Comparison of ENCODE assay signal across 33 cellular contexts in genomic region chr9:4424038-4424437, GRCh38.
"Had no signal": no experiment of that assay in that cellular context is flagged by ENCODE, and none has a peak within 500 bp of the region (broad histone marks: within the 10 kb centered on the region; RNA-seq: fewer than 3 reads in every experiment).

No MANE protein-coding gene starts in this region.

- ATAC-seq: activated naive CD4-positive, alpha-beta T cell treated with anti-CD3 and anti-CD28 coated beads, Interleukin-2, amount 50 U/mL, for 72 hours; activated T-cell treated with anti-CD3 and anti-CD28 coated beads, Interleukin-2, amount 50 U/mL, for 72 hours; gastroesophageal sphincter; heart right ventricle; T-helper 17 cell had no signal

- H3K36me3 ChIP-seq: ascending aorta, breast epithelium, cardiac muscle cell, colonic mucosa, esophagus squamous epithelium, gastroesophageal sphincter, heart right ventricle had no signal

- H3K4me1 ChIP-seq: ascending aorta, breast epithelium, colonic mucosa, gastroesophageal sphincter had no signal

- H3K4me3 Mint-ChIP-seq: activated CD4-positive, alpha-beta memory T cell treated with anti-CD3 and anti-CD28 coated beads, Interleukin-2, amount 10 ng/mL, durations not matched to agents 7 days and 5 days; activated CD4-positive, alpha-beta T cell treated with anti-CD3 and anti-CD28 coated beads, Interleukin-2, amount 10 ng/mL, durations not matched to agents 7 days and 5 days; activated naive CD4-positive, alpha-beta T cell treated with anti-CD3 and anti-CD28 coated beads, Interleukin-2, amount 10 ng/mL, durations not matched to agents 7 days and 5 days; activated naive CD8-positive, alpha-beta T cell treated with anti-CD3 and anti-CD28 coated beads, Interleukin-2, amount 10 ng/mL, durations not matched to agents 7 days and 5 days; activated T-cell treated with anti-CD3 and anti-CD28 coated beads, Interleukin-2, amount 50 U/mL, for 24 hours; activated T-cell treated with anti-CD3 and anti-CD28 coated beads, Interleukin-2, amount 50 U/mL, for 72 hours; brain; dendritic cell treated with granulocyte-macrophage colony-stimulating factor and Interleukin-4, amounts not matched to agents 40 ng/mL and 50 ng/mL, for 4 days; endodermal cell; T-helper 17 cell; T-helper 2 cell treated with Interferon-gamma antibody and Interleukin-4, amounts not matched to agents 5 μg/mL and 100 μg/mL, for 36 hours; WTC11 had no signal

- H3K4me3 ChIP-seq: ascending aorta, breast epithelium, cardiac muscle cell, colonic mucosa, dorsolateral prefrontal cortex, esophagus squamous epithelium, gastroesophageal sphincter, heart right ventricle had no signal

- H3K4me1 Mint-ChIP-seq: brain had no signal

- H3K27me3 ChIP-seq: ascending aorta, breast epithelium, cardiac muscle cell, colonic mucosa, dorsolateral prefrontal cortex, esophagus squamous epithelium, gastroesophageal sphincter, heart right ventricle had no signal

- H3K27ac Mint-ChIP-seq: activated CD4-positive, alpha-beta memory T cell treated with anti-CD3 and anti-CD28 coated beads, Interleukin-2, amount 10 ng/mL, durations not matched to agents 7 days and 5 days; activated CD4-positive, alpha-beta T cell treated with anti-CD3 and anti-CD28 coated beads, Interleukin-2, amount 10 ng/mL, durations not matched to agents 7 days and 5 days; activated naive CD4-positive, alpha-beta T cell treated with anti-CD3 and anti-CD28 coated beads, Interleukin-2, amount 10 ng/mL, durations not matched to agents 7 days and 5 days; activated naive CD4-positive, alpha-beta T cell treated with anti-CD3 and anti-CD28 coated beads, Interleukin-2, amount 50 U/mL, for 72 hours; activated naive CD8-positive, alpha-beta T cell treated with anti-CD3 and anti-CD28 coated beads, Interleukin-2, amount 10 ng/mL, durations not matched to agents 7 days and 5 days; activated T-cell treated with anti-CD3 and anti-CD28 coated beads, Interleukin-2, amount 50 U/mL, for 24 hours; activated T-cell treated with anti-CD3 and anti-CD28 coated beads, Interleukin-2, amount 50 U/mL, for 72 hours; brain; dendritic cell treated with granulocyte-macrophage colony-stimulating factor and Interleukin-4, amounts not matched to agents 40 ng/mL and 50 ng/mL, for 4 days; endodermal cell; T-helper 17 cell; T-helper 2 cell treated with Interferon-gamma antibody and Interleukin-4, amounts not matched to agents 5 μg/mL and 100 μg/mL, for 36 hours; WTC11 had no signal

- H3K27me3 Mint-ChIP-seq: activated CD4-positive, alpha-beta memory T cell treated with anti-CD3 and anti-CD28 coated beads, Interleukin-2, amount 10 ng/mL, durations not matched to agents 7 days and 5 days; activated CD4-positive, alpha-beta T cell treated with anti-CD3 and anti-CD28 coated beads, Interleukin-2, amount 10 ng/mL, durations not matched to agents 7 days and 5 days; activated naive CD8-positive, alpha-beta T cell treated with anti-CD3 and anti-CD28 coated beads, Interleukin-2, amount 10 ng/mL, durations not matched to agents 7 days and 5 days; activated T-cell treated with anti-CD3 and anti-CD28 coated beads, Interleukin-2, amount 50 U/mL, for 24 hours had no signal

- DNase-seq: activated CD4-positive, alpha-beta memory T cell treated with anti-CD3 and anti-CD28 coated beads, Interleukin-2, amount 10 ng/mL, durations not matched to agents 7 days and 5 days; activated CD4-positive, alpha-beta T cell treated with anti-CD3 and anti-CD28 coated beads for 1 hour; activated CD4-positive, alpha-beta T cell treated with anti-CD3 and anti-CD28 coated beads for 4 hours; activated CD4-positive, alpha-beta T cell treated with anti-CD3 and anti-CD28 coated beads, Interleukin-2, amount 10 ng/mL, durations not matched to agents 7 days and 5 days; activated CD4-positive, alpha-beta T cell treated with anti-CD3 and anti-CD28 coated beads, Interleukin-2, amount 50 U/mL, for 4 hours; activated CD8-positive, alpha-beta memory T cell treated with anti-CD3 and anti-CD28 coated beads, Interleukin-2, amount 50 U/mL, for 48 hours; activated gamma-delta T cell; activated naive CD4-positive, alpha-beta T cell; activated naive CD4-positive, alpha-beta T cell treated with anti-CD3 and anti-CD28 coated beads, Interleukin-2, amount 10 ng/mL, durations not matched to agents 7 days and 5 days; activated naive CD8-positive, alpha-beta T cell treated with anti-CD3 and anti-CD28 coated beads, Interleukin-2, amount 10 ng/mL, durations not matched to agents 7 days and 5 days; activated T-cell treated with anti-CD3 and anti-CD28 coated beads for 4 hours; activated T-cell treated with anti-CD3 and anti-CD28 coated beads, Interleukin-2, amount 50 U/mL, for 24 hours; activated T-cell treated with anti-CD3 and anti-CD28 coated beads, Interleukin-2, amount 50 U/mL, for 72 hours; central memory CD4-positive, alpha-beta T cell; cerebellar nuclear complex; colonic mucosa; dorsolateral prefrontal cortex; effector memory CD4-positive, alpha-beta T cell; endodermal cell; esophagus squamous epithelium; foreskin melanocyte; heart right ventricle; T-helper 1 cell; T-helper 17 cell had no signal

- H3K9me3 ChIP-seq: ascending aorta, breast epithelium, colonic mucosa, esophagus squamous epithelium, gastroesophageal sphincter, heart right ventricle had no signal

- H3K36me3 Mint-ChIP-seq: activated naive CD4-positive, alpha-beta T cell treated with anti-CD3 and anti-CD28 coated beads, Interleukin-2, amount 10 ng/mL, durations not matched to agents 7 days and 5 days; activated naive CD4-positive, alpha-beta T cell treated with anti-CD3 and anti-CD28 coated beads, Interleukin-2, amount 50 U/mL, for 72 hours; activated naive CD8-positive, alpha-beta T cell treated with anti-CD3 and anti-CD28 coated beads, Interleukin-2, amount 10 ng/mL, durations not matched to agents 7 days and 5 days; brain; WTC11 had no signal

- H3K9me3 Mint-ChIP-seq: activated CD4-positive, alpha-beta memory T cell treated with anti-CD3 and anti-CD28 coated beads, Interleukin-2, amount 10 ng/mL, durations not matched to agents 7 days and 5 days; activated CD4-positive, alpha-beta T cell treated with anti-CD3 and anti-CD28 coated beads, Interleukin-2, amount 10 ng/mL, durations not matched to agents 7 days and 5 days; activated naive CD4-positive, alpha-beta T cell treated with anti-CD3 and anti-CD28 coated beads, Interleukin-2, amount 10 ng/mL, durations not matched to agents 7 days and 5 days; activated naive CD4-positive, alpha-beta T cell treated with anti-CD3 and anti-CD28 coated beads, Interleukin-2, amount 50 U/mL, for 72 hours; activated naive CD8-positive, alpha-beta T cell treated with anti-CD3 and anti-CD28 coated beads, Interleukin-2, amount 10 ng/mL, durations not matched to agents 7 days and 5 days; activated T-cell treated with anti-CD3 and anti-CD28 coated beads, Interleukin-2, amount 50 U/mL, for 24 hours; activated T-cell treated with anti-CD3 and anti-CD28 coated beads, Interleukin-2, amount 50 U/mL, for 72 hours; brain; dendritic cell treated with granulocyte-macrophage colony-stimulating factor and Interleukin-4, amounts not matched to agents 40 ng/mL and 50 ng/mL, for 4 days; endodermal cell; T-helper 2 cell treated with Interferon-gamma antibody and Interleukin-4, amounts not matched to agents 5 μg/mL and 100 μg/mL, for 36 hours; WTC11 had no signal

- H3K27ac ChIP-seq: ascending aorta, breast epithelium, cardiac muscle cell, colonic mucosa, dorsolateral prefrontal cortex, gastroesophageal sphincter, heart right ventricle had no signal
